In genomic region chr13:37598572-37598971, GRCh38 we compare ENCODE assay signal across 12 cellular contexts. TPM values are rescaled to one million over a fixed set of nuclear protein-coding genes. Genes with fewer than 3 reads are reported as not detected.
DNase-seq lines count a peak whose midpoint lies in the region; ATAC-seq and TF ChIP-seq lines count a peak whose summit lies in the region.
"Had no signal": no experiment of that assay in that cellular context is flagged by ENCODE, and none has a peak within 500 bp of the region (broad histone marks: within the 10 kb centered on the region; RNA-seq: fewer than 3 reads in every experiment).

A gene with protein sequence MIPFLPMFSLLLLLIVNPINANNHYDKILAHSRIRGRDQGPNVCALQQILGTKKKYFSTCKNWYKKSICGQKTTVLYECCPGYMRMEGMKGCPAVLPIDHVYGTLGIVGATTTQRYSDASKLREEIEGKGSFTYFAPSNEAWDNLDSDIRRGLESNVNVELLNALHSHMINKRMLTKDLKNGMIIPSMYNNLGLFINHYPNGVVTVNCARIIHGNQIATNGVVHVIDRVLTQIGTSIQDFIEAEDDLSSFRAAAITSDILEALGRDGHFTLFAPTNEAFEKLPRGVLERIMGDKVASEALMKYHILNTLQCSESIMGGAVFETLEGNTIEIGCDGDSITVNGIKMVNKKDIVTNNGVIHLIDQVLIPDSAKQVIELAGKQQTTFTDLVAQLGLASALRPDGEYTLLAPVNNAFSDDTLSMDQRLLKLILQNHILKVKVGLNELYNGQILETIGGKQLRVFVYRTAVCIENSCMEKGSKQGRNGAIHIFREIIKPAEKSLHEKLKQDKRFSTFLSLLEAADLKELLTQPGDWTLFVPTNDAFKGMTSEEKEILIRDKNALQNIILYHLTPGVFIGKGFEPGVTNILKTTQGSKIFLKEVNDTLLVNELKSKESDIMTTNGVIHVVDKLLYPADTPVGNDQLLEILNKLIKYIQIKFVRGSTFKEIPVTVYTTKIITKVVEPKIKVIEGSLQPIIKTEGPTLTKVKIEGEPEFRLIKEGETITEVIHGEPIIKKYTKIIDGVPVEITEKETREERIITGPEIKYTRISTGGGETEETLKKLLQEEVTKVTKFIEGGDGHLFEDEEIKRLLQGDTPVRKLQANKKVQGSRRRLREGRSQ (minus strand): TSS chr13:37598768. CDS start chr13:37598726, 42 bp downstream.

- DNase-seq in ascending aorta (ENCODE audit: low spot score in 2 of 2), result no peak
- DNase-seq in heart right ventricle, result no peak
- DNase-seq in osteocyte (ENCODE audit: extremely low spot score, unreplicated experiment), result no peak
- DNase-seq in activated T-cell treated with anti-CD3 and anti-CD28 coated beads, Interleukin-2, amount 50 U/mL, for 4 hours, result no peak
- DNase-seq: activated CD4-positive, alpha-beta memory T cell treated with anti-CD3 and anti-CD28 coated beads, Interleukin-2, amount 10 ng/mL, durations not matched to agents 7 days and 5 days; NCI-H226; pancreas had no signal

- H3K9me3 ChIP-seq in ascending aorta (no peaks in the 10 kb centered on the region), heart right ventricle (no peaks in the 10 kb centered on the region)
- H3K9me3 ChIP-seq: A549, pancreas had no signal

- TF ChIP-seq CTCF in ascending aorta (IDR thresholded peaks at IDR 0.05) (no peak), heart right ventricle (IDR thresholded peaks at IDR 0.05) (no peak), osteocyte (IDR thresholded peaks at IDR 0.05) (no peak)

- no peak within 1 kb of the TSS for H3K27ac ChIP-seq in ACC112 (ENCODE audit: low read depth, low read length)
- no peak within 1 kb of the TSS for H3K27ac ChIP-seq in ascending aorta
- peak within 1 kb of the TSS in 3 of 10 donors; percentile 4 to 16 (median 11) for H3K27ac ChIP-seq in heart right ventricle
- H3K27ac ChIP-seq: A549, pancreas had no signal

- H3K36me3 ChIP-seq in ACC112 (ENCODE audit: insufficient read depth, low read length) (no peaks in the 10 kb centered on the region), ascending aorta (no peaks in the 10 kb centered on the region), heart right ventricle (no peaks in the 10 kb centered on the region)
- H3K36me3 ChIP-seq: pancreas had no signal

- H3K4me1 ChIP-seq in ACC112 (ENCODE audit: control insufficient read depth, insufficient read depth, low read length, unreplicated experiment), result peaks cover 21% of the 10 kb centered on the region
- H3K4me1 ChIP-seq in ascending aorta, result peaks cover 0 to 3% of the 10 kb centered on the region in 2 donors
- H3K4me1 ChIP-seq in heart right ventricle, result peaks cover 0 to 20% (median 8%) of the 10 kb centered on the region in 9 donors
- H3K4me1 ChIP-seq: A549, pancreas had no signal

- no peaks in the 10 kb centered on the region for H3K79me2 ChIP-seq in ACC112 (ENCODE audit: control insufficient read depth, insufficient read depth, low read length, unreplicated experiment)

- intact Hi-C loops in ascending aorta (cut with DNase I) (no loop called here), heart right ventricle (cut with DNase I) (loop anchor here in 2 of 10 donors (2.0 to 10.0 kb wide), 3 partner anchors 304 to 1286 kb away; no protein-coding TSS in a partner anchor)

- H2AFZ ChIP-seq in ACC112 (ENCODE audit: low read length, unreplicated experiment), result peak within 1 kb of the TSS; percentile 54

- WGBS in heart right ventricle, 2 donors, result 17 to 29% methylated on average over 6 of the region's 6 CpGs

- H3K4me3 ChIP-seq in ACC112 (ENCODE audit: low read depth, low read length) (peak within 1 kb of the TSS; percentile 72), ascending aorta (peak within 1 kb of the TSS in 1 of 2 donors; percentile 44), heart right ventricle (peak within 1 kb of the TSS in 7 of 10 donors; percentile 6 to 47 (median 22))
- H3K4me3 ChIP-seq: A549, pancreas had no signal

- H3K27ac Mint-ChIP-seq in osteocyte (ENCODE audit: unreplicated experiment), result peak within 1 kb of the TSS; percentile 82
- H3K27ac Mint-ChIP-seq: activated CD4-positive, alpha-beta memory T cell treated with anti-CD3 and anti-CD28 coated beads, Interleukin-2, amount 10 ng/mL, durations not matched to agents 7 days and 5 days had no signal

- no peaks in the 10 kb centered on the region for H3K27me3 ChIP-seq in ACC112 (ENCODE audit: insufficient read depth, low read length)
- no peaks in the 10 kb centered on the region for H3K27me3 ChIP-seq in ascending aorta
- H3K27me3 ChIP-seq in heart right ventricle, result no peaks in the 10 kb centered on the region

- no peaks in the 10 kb centered on the region for H3K9me3 Mint-ChIP-seq in osteocyte (ENCODE audit: unreplicated experiment)
- no peaks in the 10 kb centered on the region for H3K9me3 Mint-ChIP-seq in activated T-cell treated with anti-CD3 and anti-CD28 coated beads, Interleukin-2, amount 50 U/mL, for 4 hours
- H3K9me3 Mint-ChIP-seq: activated CD4-positive, alpha-beta memory T cell treated with anti-CD3 and anti-CD28 coated beads, Interleukin-2, amount 10 ng/mL, durations not matched to agents 7 days and 5 days had no signal

- ATAC-seq in heart right ventricle, result peak in 1 of 8 donors; percentile 22
- ATAC-seq in HG03571 (IDR thresholded peaks at IDR 0.05; ENCODE audit: unreplicated experiment), result no peak
- ATAC-seq in activated T-cell treated with anti-CD3 and anti-CD28 coated beads, Interleukin-2, amount 50 U/mL, for 4 hours, result no peak
- no peak for ATAC-seq in GM21526 (IDR thresholded peaks at IDR 0.05; ENCODE audit: low FRiP score, unreplicated experiment)
- ATAC-seq in HG03354 (IDR thresholded peaks at IDR 0.05; ENCODE audit: poor library complexity, severe bottlenecking, unreplicated experiment), result no peak
- ATAC-seq: A549, pancreas had no signal

- H3K36me3 Mint-ChIP-seq in osteocyte (ENCODE audit: unreplicated experiment), result peaks cover 8% of the 10 kb centered on the region
- H3K36me3 Mint-ChIP-seq in activated T-cell treated with anti-CD3 and anti-CD28 coated beads, Interleukin-2, amount 50 U/mL, for 4 hours (ENCODE audit: insufficient read depth), result no peaks in the 10 kb centered on the region

- H3K4me1 Mint-ChIP-seq in osteocyte (ENCODE audit: unreplicated experiment), result peaks cover 68% of the 10 kb centered on the region
- H3K4me1 Mint-ChIP-seq in activated T-cell treated with anti-CD3 and anti-CD28 coated beads, Interleukin-2, amount 50 U/mL, for 4 hours (ENCODE audit: low read depth), result no peaks in the 10 kb centered on the region
- H3K4me1 Mint-ChIP-seq: activated CD4-positive, alpha-beta memory T cell treated with anti-CD3 and anti-CD28 coated beads, Interleukin-2, amount 10 ng/mL, durations not matched to agents 7 days and 5 days had no signal

- H3K27me3 Mint-ChIP-seq in osteocyte (ENCODE audit: unreplicated experiment), result no peaks in the 10 kb centered on the region
- H3K27me3 Mint-ChIP-seq in activated T-cell treated with anti-CD3 and anti-CD28 coated beads, Interleukin-2, amount 50 U/mL, for 4 hours (ENCODE audit: low read depth), result no peaks in the 10 kb centered on the region
- H3K27me3 Mint-ChIP-seq: activated CD4-positive, alpha-beta memory T cell treated with anti-CD3 and anti-CD28 coated beads, Interleukin-2, amount 10 ng/mL, durations not matched to agents 7 days and 5 days had no signal

- H3K4me3 Mint-ChIP-seq in osteocyte (ENCODE audit: unreplicated experiment), result peak within 1 kb of the TSS; percentile 74
- no peak within 1 kb of the TSS for H3K4me3 Mint-ChIP-seq in activated T-cell treated with anti-CD3 and anti-CD28 coated beads, Interleukin-2, amount 50 U/mL, for 4 hours
- H3K4me3 Mint-ChIP-seq: activated CD4-positive, alpha-beta memory T cell treated with anti-CD3 and anti-CD28 coated beads, Interleukin-2, amount 10 ng/mL, durations not matched to agents 7 days and 5 days had no signal

RNA-seq across cellular contexts. Expression of the gene that starts here (rescaled TPM):
- total RNA-seq in ascending aorta (149 TPM), heart right ventricle (100 to 1,000 TPM in 1 of 10 donors, 10 to 100 TPM in 7, 1 to 10 TPM in 2; 3.7 to 112 (median 20.6) TPM), osteocyte (287 and 349 TPM in 2 replicates)
- polyA plus RNA-seq in heart right ventricle, result 10 to 100 TPM; 17.4 to 57.3 TPM
- under 1 TPM in 1 of 3 donors, not detected in 2; 0.20 TPM for total RNA-seq in activated T-cell treated with anti-CD3 and anti-CD28 coated beads, Interleukin-2, amount 50 U/mL, for 4 hours
- total RNA-seq: activated CD4-positive, alpha-beta memory T cell treated with anti-CD3 and anti-CD28 coated beads, Interleukin-2, amount 10 ng/mL, durations not matched to agents 7 days and 5 days had no signal
